ENCODE assay signal across 10 cellular contexts in the genomic region with DNA sequence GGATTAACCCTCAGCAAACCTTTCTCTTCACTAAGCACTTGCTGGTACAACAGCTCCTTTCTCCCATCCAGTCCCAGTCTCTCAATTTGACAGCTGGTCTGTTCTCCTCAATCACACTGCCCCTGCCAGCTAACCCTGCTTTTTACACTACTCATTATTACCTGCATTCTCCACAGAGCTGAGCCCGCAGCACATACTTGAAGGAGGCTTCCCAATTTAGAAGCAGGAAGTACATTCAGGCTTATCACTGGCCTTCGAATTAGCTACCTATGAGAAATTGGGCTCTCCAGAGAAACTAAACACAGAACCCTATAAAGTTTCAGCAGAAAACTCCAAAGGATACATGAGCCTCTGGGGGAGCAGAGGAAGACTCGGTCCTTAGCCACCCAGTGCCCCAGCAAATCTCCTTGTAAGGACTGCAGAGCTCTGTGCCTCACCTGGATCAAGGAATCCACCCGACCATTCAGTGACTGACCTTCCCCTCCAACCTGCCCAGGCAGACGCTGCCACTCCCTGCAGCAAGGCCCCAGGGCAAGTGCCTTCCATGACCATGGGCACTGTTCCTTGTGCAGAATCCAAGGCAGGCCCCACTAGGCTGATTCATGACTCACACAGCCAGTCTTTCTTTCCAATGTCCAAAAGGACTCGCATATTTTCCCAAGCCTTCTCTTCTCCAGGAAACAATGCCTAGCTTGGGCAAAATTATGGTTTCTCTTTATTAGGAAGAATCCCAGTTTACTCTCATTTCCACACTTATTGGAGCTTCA.
A peak's percentile ranks its signal among the peaks of the same experiment; 100 is the strongest.
DNase-seq lines count a peak whose midpoint lies in the region; ATAC-seq and TF ChIP-seq lines count a peak whose summit lies in the region.
"Had no signal": no experiment of that assay in that cellular context is flagged by ENCODE, and none has a peak within 500 bp of the region (broad histone marks: within the 10 kb centered on the region; RNA-seq: fewer than 3 reads in every experiment).

No MANE protein-coding gene starts in this region.

- H3K9me3 Mint-ChIP-seq in neural crest cell = no peaks in the 10 kb centered on the region

- ATAC-seq in HG03442 (IDR thresholded peaks at IDR 0.05; ENCODE audit: unreplicated experiment) = no peak
- ATAC-seq: activated CD8-positive, alpha-beta memory T cell treated with anti-CD3 and anti-CD28 coated beads, Interleukin-2, amount 10 ng/mL, durations not matched to agents 7 days and 5 days had no signal

- H3K27me3 Mint-ChIP-seq in neural crest cell (ENCODE audit: low read depth) = no peaks in the 10 kb centered on the region
- H3K27me3 Mint-ChIP-seq: activated CD8-positive, alpha-beta memory T cell treated with anti-CD3 and anti-CD28 coated beads, Interleukin-2, amount 10 ng/mL, durations not matched to agents 7 days and 5 days had no signal

- peaks cover 35% of the 10 kb centered on the region for H3K4me1 Mint-ChIP-seq in neural crest cell

- no peak overlapping the region for H3K4me3 Mint-ChIP-seq in neural crest cell
- H3K4me3 Mint-ChIP-seq: activated CD8-positive, alpha-beta memory T cell treated with anti-CD3 and anti-CD28 coated beads, Interleukin-2, amount 10 ng/mL, durations not matched to agents 7 days and 5 days had no signal

- TF ChIP-seq CTCF in neural crest cell (conservative IDR thresholded peaks at IDR 0.05) = no peak

- H3K27ac Mint-ChIP-seq in neural crest cell (ENCODE audit: unreplicated experiment) = peak overlapping the region; percentile 36
- H3K27ac Mint-ChIP-seq: activated CD8-positive, alpha-beta memory T cell treated with anti-CD3 and anti-CD28 coated beads, Interleukin-2, amount 10 ng/mL, durations not matched to agents 7 days and 5 days had no signal

- DNase-seq in DMS153 (lab: John Stamatoyannopoulos, UW) (peak; percentile 22), DMS153 treated with DMSO at 0.1 percent for 48 hours (lab: John Stamatoyannopoulos, UW; ENCODE audit: unreplicated experiment) (no peak), NCI-H1105 treated with DMSO at 0.1 percent for 48 hours (lab: John Stamatoyannopoulos, UW) (peak; percentile 54), astrocyte of the hippocampus (ENCODE audit: low read depth, low spot score) (peak; percentile 57), neural crest cell (ENCODE audit: low read depth, low spot score) (no peak), SHP77 treated with DMSO at 0.1 percent for 48 hours (lab: John Stamatoyannopoulos, UW) (no peak)
- DNase-seq in central memory CD4-positive, alpha-beta T cell = no peak
- DNase-seq: activated CD8-positive, alpha-beta memory T cell treated with anti-CD3 and anti-CD28 coated beads, Interleukin-2, amount 10 ng/mL, durations not matched to agents 7 days and 5 days; stimulated activated CD4-positive, alpha-beta T cell treated with anti-CD3 and anti-CD28 coated beads, Interleukin-4, amount 100 ng/mL, for 4 hours had no signal

- H3K36me3 Mint-ChIP-seq in neural crest cell (ENCODE audit: low read depth) = peaks cover 4% of the 10 kb centered on the region

Comparison
In these comparisons a context has a peak if more than half of its experiments do, and no peak if none do; other contexts are left out.
1. DNase-seq: peak in DMS153 (single experiment), NCI-H1105 treated with DMSO at 0.1 percent for 48 hours (single experiment) and astrocyte of the hippocampus (single experiment); none in DMS153 treated with DMSO at 0.1 percent for 48 hours (single experiment), neural crest cell (single experiment), SHP77 treated with DMSO at 0.1 percent for 48 hours (single experiment) and central memory CD4-positive, alpha-beta T cell (single experiment).